Comparison of ENCODE assay signal across 12 cellular contexts in the genomic region with DNA sequence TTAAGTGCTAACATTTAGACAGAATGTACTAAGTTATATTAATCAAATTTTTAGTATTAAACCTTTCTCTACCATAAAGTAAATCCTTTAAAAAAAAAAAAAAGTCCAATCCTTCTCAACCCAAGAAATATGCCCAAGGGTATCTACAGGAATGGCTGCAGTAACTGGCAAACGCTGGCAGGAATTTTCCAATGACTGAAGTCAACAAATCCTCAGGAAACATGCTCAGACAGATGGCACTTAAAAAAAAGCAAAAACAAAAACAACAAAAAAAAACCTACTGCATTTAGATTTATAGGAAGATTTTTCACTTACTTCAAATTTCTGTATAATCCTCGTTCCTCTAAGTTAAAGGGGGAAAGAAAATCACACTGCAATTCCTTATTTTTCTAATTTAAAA. TPM values are rescaled to one million over a fixed set of nuclear protein-coding genes. Genes with fewer than 3 reads are reported as not detected.
A peak's percentile ranks its signal among the peaks of the same experiment; 100 is the strongest.
DNase-seq lines count a peak whose midpoint lies in the region; ATAC-seq, FAIRE-seq and TF ChIP-seq lines count a peak whose summit lies in the region.
"Had no signal": no experiment of that assay in that cellular context is flagged by ENCODE, and none has a peak within 500 bp of the region (broad histone marks: within the 10 kb centered on the region; RNA-seq: fewer than 3 reads in every experiment).

No MANE protein-coding gene starts in this region.

- no peak overlapping the region for H3K27ac ChIP-seq in H9 (ENCODE audit: insufficient read length, low read depth, low read length)
- peak overlapping the region; percentile 78 to 90 (median 88) for H3K27ac ChIP-seq in sigmoid colon

- H2AK5ac ChIP-seq in H9 (ENCODE audit: insufficient read length, low read length): no peak overlapping the region

- H4K91ac ChIP-seq in H9 (ENCODE audit: insufficient read length, low read depth, low read length): no peak overlapping the region

- no peaks in the 10 kb centered on the region for H3K23me2 ChIP-seq in H9 (ENCODE audit: insufficient read length, low read depth, low read length, poor library complexity, severe bottlenecking)

- peaks cover 7% of the 10 kb centered on the region; the same call in 1 of the 2 replicates for H3K4me1 ChIP-seq in H9 (ENCODE audit: insufficient read depth, low read length)
- peaks cover 0 to 78% (median 58%) of the 10 kb centered on the region in 4 donors for H3K4me1 ChIP-seq in sigmoid colon

- peaks cover 2 to 4% of the 10 kb centered on the region in 2 experiments for H3K9me3 Mint-ChIP-seq in H9
- no peaks in the 10 kb centered on the region for H3K9me3 Mint-ChIP-seq in activated T-helper 17 cell treated with anti-CD3 and anti-CD28 coated beads, Interleukin-2, amount 50 U/mL, for 72 hours
- no peaks in the 10 kb centered on the region for H3K9me3 Mint-ChIP-seq in activated CD8-positive, alpha-beta T cell treated with anti-CD3 and anti-CD28 coated beads for 36 hours
- H3K9me3 Mint-ChIP-seq: activated CD4-positive, alpha-beta memory T cell treated with anti-CD3 and anti-CD28 coated beads for 36 hours had no signal

- peak overlapping the region in 2 of 3 experiments; percentile 28 to 86; a peak in 4 of 7 replicates for H3K27ac Mint-ChIP-seq in H9
- H3K27ac Mint-ChIP-seq in activated T-helper 17 cell treated with anti-CD3 and anti-CD28 coated beads, Interleukin-2, amount 50 U/mL, for 72 hours: no peak overlapping the region
- H3K27ac Mint-ChIP-seq in activated CD8-positive, alpha-beta T cell treated with anti-CD3 and anti-CD28 coated beads for 36 hours: no peak overlapping the region
- H3K27ac Mint-ChIP-seq: activated CD4-positive, alpha-beta memory T cell treated with anti-CD3 and anti-CD28 coated beads for 36 hours had no signal

- H3K56ac ChIP-seq in H9 (ENCODE audit: insufficient read length, low read depth, low read length): no peak overlapping the region

- no peak for FAIRE-seq in GM12892 (lab: Jason Lieb, UNC)

- H2BK12ac ChIP-seq in H9 (ENCODE audit: insufficient read length, low read depth, low read length): no peak overlapping the region

- H3K4me2 ChIP-seq in H9 (ENCODE audit: insufficient read depth, insufficient read length, low read length): peak overlapping the region; percentile 58

- peaks cover 35 to 36% of the 10 kb centered on the region in 2 experiments for H3K4me1 Mint-ChIP-seq in H9
- H3K4me1 Mint-ChIP-seq in activated T-helper 17 cell treated with anti-CD3 and anti-CD28 coated beads, Interleukin-2, amount 50 U/mL, for 72 hours: peaks cover 42% of the 10 kb centered on the region
- H3K4me1 Mint-ChIP-seq in activated CD8-positive, alpha-beta T cell treated with anti-CD3 and anti-CD28 coated beads for 36 hours (ENCODE audit: low read depth): peaks cover 39% of the 10 kb centered on the region

- no peaks in the 10 kb centered on the region for H4K20me1 ChIP-seq in H9 (ENCODE audit: control insufficient read depth, insufficient read depth, insufficient read length)

- H3K79me1 ChIP-seq in H9 (ENCODE audit: insufficient read depth, low read depth, low read length, poor library complexity, severe bottlenecking): no peaks in the 10 kb centered on the region

- H4K5ac ChIP-seq in H9 (ENCODE audit: insufficient read length, low read depth, low read length): no peak overlapping the region

- no peak overlapping the region for H3K9ac ChIP-seq in H9 (ENCODE audit: extremely low read depth, insufficient read length, low read length)

- H3K9me3 ChIP-seq in H9 (ENCODE audit: control insufficient read depth, low read depth, low read length) (no peaks in the 10 kb centered on the region), sigmoid colon (no peaks in the 10 kb centered on the region)
- H3K9me3 ChIP-seq: HAP-1 had no signal

- WGBS in H9 (ENCODE audit: extremely low coverage, insufficient read length, low lambda C conversion rate): no CpG with 5 or more reads among the region's 2 CpGs
- 66 to 78% methylated on average over 2 of the region's 2 CpGs for WGBS in sigmoid colon, 2 donors

- no peak overlapping the region for H2BK20ac ChIP-seq in H9 (ENCODE audit: low read depth, low read length, poor library complexity, severe bottlenecking)

- H3K23ac ChIP-seq in H9 (ENCODE audit: insufficient read length, low read depth, low read length): no peak overlapping the region

- intact Hi-C loops in sigmoid colon (cut with DNase I): loop anchor here (5.0 kb wide), 1 partner anchor 98 kb away; no protein-coding TSS in a partner anchor
- intact Hi-C loops in activated CD8-positive, alpha-beta T cell treated with anti-CD3 and anti-CD28 coated beads for 36 hours (cut with micrococcal nuclease): no loop called here

- H3K36me3 ChIP-seq in sigmoid colon: peaks cover 0 to 20% (median 4%) of the 10 kb centered on the region in 4 donors
- H3K36me3 ChIP-seq: HAP-1 had no signal

- no peak overlapping the region for H3K4ac ChIP-seq in H9 (ENCODE audit: low read depth, low read length)

- no peak overlapping the region for H3K18ac ChIP-seq in H9 (ENCODE audit: insufficient read length, low read depth, low read length)

- TF ChIP-seq EP300 in sigmoid colon (IDR thresholded peaks at IDR 0.05): no peak

- H2AFZ ChIP-seq in H9 (ENCODE audit: low read length): no peak overlapping the region

- no peak overlapping the region for H2BK15ac ChIP-seq in H9 (ENCODE audit: low read depth, low read length)

- H3K14ac ChIP-seq in H9 (ENCODE audit: insufficient read depth, low read length): no peak overlapping the region

- H2BK5ac ChIP-seq in H9 (ENCODE audit: insufficient read length, low read length): no peak overlapping the region

- DNase-seq in H9 (no peak), fibroblast of villous mesenchyme (ENCODE audit: low read depth) (no peak), sigmoid colon (no peak), NCI-H1436 treated with DMSO at 0.1 percent for 48 hours (lab: John Stamatoyannopoulos, UW) (no peak), GM12892 (ENCODE audit: insufficient read length) (no peak)
- no peak for DNase-seq in activated CD8-positive, alpha-beta T cell treated with anti-CD3 and anti-CD28 coated beads for 36 hours
- DNase-seq: activated CD4-positive, alpha-beta memory T cell treated with anti-CD3 and anti-CD28 coated beads for 36 hours; anterior cingulate cortex; occipital lobe had no signal

- no peak overlapping the region for H3T11ph ChIP-seq in H9 (ENCODE audit: low read length)

- no peak overlapping the region for H4K8ac ChIP-seq in H9 (replicated peaks; ENCODE audit: insufficient read length, low read depth, low read length)

- POLR2A ChIA-PET in activated CD8-positive, alpha-beta T cell treated with anti-CD3 and anti-CD28 coated beads for 36 hours (lab: Charles Lee): no interaction called here

- peak overlapping the region; percentile 39 to 41; a peak in 4 of 5 replicates for H3K4me3 Mint-ChIP-seq in H9
- peak overlapping the region; percentile 62 for H3K4me3 Mint-ChIP-seq in activated T-helper 17 cell treated with anti-CD3 and anti-CD28 coated beads, Interleukin-2, amount 50 U/mL, for 72 hours
- no peak overlapping the region for H3K4me3 Mint-ChIP-seq in activated CD8-positive, alpha-beta T cell treated with anti-CD3 and anti-CD28 coated beads for 36 hours
- H3K4me3 Mint-ChIP-seq: activated CD4-positive, alpha-beta memory T cell treated with anti-CD3 and anti-CD28 coated beads for 36 hours had no signal

- H3K27me3 ChIP-seq in H9 (ENCODE audit: insufficient read depth, low read length): no peaks in the 10 kb centered on the region
- no peaks in the 10 kb centered on the region for H3K27me3 ChIP-seq in sigmoid colon

- H3K36me3 Mint-ChIP-seq in H9 (ENCODE audit: insufficient read depth in 1 of 3, low read depth in 3 of 3): peaks cover 5 to 13% (median 6%) of the 10 kb centered on the region in 3 experiments; a peak in 6 of 7 replicates
- H3K36me3 Mint-ChIP-seq in activated T-helper 17 cell treated with anti-CD3 and anti-CD28 coated beads, Interleukin-2, amount 50 U/mL, for 72 hours (ENCODE audit: low read depth): no peaks in the 10 kb centered on the region
- peaks cover 5% of the 10 kb centered on the region for H3K36me3 Mint-ChIP-seq in activated CD8-positive, alpha-beta T cell treated with anti-CD3 and anti-CD28 coated beads for 36 hours (ENCODE audit: low read depth)

- no peak for TF ChIP-seq POLR2A in sigmoid colon (IDR thresholded peaks at IDR 0.05)
- no peak for TF ChIP-seq POLR2A in GM12892 (IDR thresholded peaks at IDR 0.05; ENCODE audit: low read depth, low read length)

- no peak overlapping the region for H2BK120ac ChIP-seq in H9 (ENCODE audit: low read depth, low read length, poor library complexity, severe bottlenecking)

- TF ChIP-seq CTCF in H9 (conservative IDR thresholded peaks at IDR 0.05) (no peak), fibroblast of villous mesenchyme (IDR thresholded peaks at IDR 0.05; ENCODE audit: insufficient read depth, low read depth, low read length) (no peak), sigmoid colon (IDR thresholded peaks at IDR 0.05) (no peak)
- no peak for TF ChIP-seq CTCF in activated CD8-positive, alpha-beta T cell treated with anti-CD3 and anti-CD28 coated beads for 36 hours (IDR thresholded peaks at IDR 0.05)

- H3K27me3 Mint-ChIP-seq in H9 (ENCODE audit: low read depth): no peaks in the 10 kb centered on the region
- no peaks in the 10 kb centered on the region for H3K27me3 Mint-ChIP-seq in activated T-helper 17 cell treated with anti-CD3 and anti-CD28 coated beads, Interleukin-2, amount 50 U/mL, for 72 hours
- H3K27me3 Mint-ChIP-seq in activated CD8-positive, alpha-beta T cell treated with anti-CD3 and anti-CD28 coated beads for 36 hours: peaks cover 1% of the 10 kb centered on the region
- H3K27me3 Mint-ChIP-seq: activated CD4-positive, alpha-beta memory T cell treated with anti-CD3 and anti-CD28 coated beads for 36 hours had no signal

- H3K4me3 ChIP-seq in fibroblast of villous mesenchyme (ENCODE audit: low read depth, low read length) (peak overlapping the region; percentile 10), sigmoid colon (peak overlapping the region; percentile 9 to 50 (median 39))
- H3K4me3 ChIP-seq: HAP-1 had no signal

- CTCF ChIA-PET in activated CD8-positive, alpha-beta T cell treated with anti-CD3 and anti-CD28 coated beads for 36 hours (lab: Charles Lee): interaction anchor here (0.7 kb wide), 1 partner anchor 1052 kb away, joined by 4 read pairs; no protein-coding TSS in a partner anchor

- H3K79me2 ChIP-seq in H9 (ENCODE audit: insufficient read depth, low read length): no peaks in the 10 kb centered on the region

- ATAC-seq in activated T-helper 17 cell treated with anti-CD3 and anti-CD28 coated beads, Interleukin-2, amount 50 U/mL, for 72 hours (replicated peaks): no peak
- no peak for ATAC-seq in activated CD8-positive, alpha-beta T cell treated with anti-CD3 and anti-CD28 coated beads for 36 hours
- no peak for ATAC-seq in GM18870 (IDR thresholded peaks at IDR 0.05; ENCODE audit: unreplicated experiment)

RNA-seq across cellular contexts. Expression of a gene that starts 0.7 kb away (rescaled TPM):
- total RNA-seq in H9 (2021) (13.1 and 15.3 TPM in 2 replicates), fibroblast of villous mesenchyme (7.8 and 11.9 TPM in 2 replicates), sigmoid colon (1,000 to 10,000 TPM in 1 of 4 donors, 100 to 1,000 TPM in 3; 637 to 1,443 (median 763) TPM)
- 10 to 100 TPM; 10.7 to 16.2 TPM for total RNA-seq in activated T-helper 17 cell treated with anti-CD3 and anti-CD28 coated beads, Interleukin-2, amount 50 U/mL, for 72 hours
- polyA plus RNA-seq in sigmoid colon: 10 to 100 TPM in 2 of 3 donors, 1 to 10 TPM in 1; 8.3 to 42.5 (median 10.8) TPM
- total RNA-seq in activated CD8-positive, alpha-beta T cell treated with anti-CD3 and anti-CD28 coated beads for 36 hours: 1 to 10 TPM; 7.9 to 8.9 TPM
- 0.13 TPM for polyA plus RNA-seq in GM12892 (2012; ENCODE audit: missing spikeins)

Comparison
In these comparisons a context has a peak if more than half of its experiments do, and no peak if none do; other contexts are left out.
1. H3K27ac Mint-ChIP-seq: peak in H9 (2 of 3); none in activated T-helper 17 cell treated with anti-CD3 and anti-CD28 coated beads, Interleukin-2, amount 50 U/mL, for 72 hours (single experiment) and activated CD8-positive, alpha-beta T cell treated with anti-CD3 and anti-CD28 coated beads for 36 hours (single experiment).
2. RNA of a gene that starts 0.7 kb away (total RNA-seq): 637 to 1,443 TPM in sigmoid colon; 10.7 to 16.2 TPM in activated T-helper 17 cell treated with anti-CD3 and anti-CD28 coated beads, Interleukin-2, amount 50 U/mL, for 72 hours, 13.1 to 15.3 TPM in H9, 7.9 to 8.9 TPM in activated CD8-positive, alpha-beta T cell treated with anti-CD3 and anti-CD28 coated beads for 36 hours and 7.8 to 11.9 TPM in fibroblast of villous mesenchyme; every median in the first group is over 10 times any median in the second.